Comparison of ENCODE assay signal across 14 cellular contexts in the genomic region with DNA sequence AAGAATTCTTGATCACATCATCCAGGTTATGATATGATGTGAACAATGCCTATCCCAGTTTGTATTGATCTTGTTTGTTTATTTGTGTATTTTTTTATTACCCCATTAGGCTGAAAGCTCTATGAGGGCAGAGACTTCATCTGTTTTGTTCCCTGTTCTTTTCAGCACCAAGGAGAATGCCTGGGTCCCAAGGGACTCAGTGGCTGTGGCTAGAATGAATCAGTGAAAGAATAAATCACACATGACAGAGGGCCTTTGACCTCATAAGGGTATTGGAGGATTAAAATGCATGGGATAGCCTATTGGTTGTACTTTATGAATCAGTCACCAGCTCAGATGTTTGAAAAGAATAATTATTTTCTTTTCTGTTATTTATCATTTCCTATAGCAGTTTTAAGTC.
"Had no signal": no experiment of that assay in that cellular context is flagged by ENCODE, and none has a peak within 500 bp of the region (broad histone marks: within the 10 kb centered on the region; RNA-seq: fewer than 3 reads in every experiment).

No MANE protein-coding gene starts in this region.

- H3K9me3 Mint-ChIP-seq: activated naive CD8-positive, alpha-beta T cell treated with anti-CD3 and anti-CD28 coated beads, Interleukin-2, amount 10 ng/mL, durations not matched to agents 7 days and 5 days; activated T-cell treated with anti-CD3 and anti-CD28 coated beads, Interleukin-2, amount 50 U/mL, for 4 hours had no signal

- H3K4me1 ChIP-seq: esophagus muscularis mucosa, gastroesophageal sphincter, parathyroid adenoma had no signal

- H3K36me3 Mint-ChIP-seq: activated CD8-positive, alpha-beta memory T cell treated with anti-CD3 and anti-CD28 coated beads, Interleukin-2, amount 10 ng/mL, durations not matched to agents 7 days and 5 days; activated naive CD8-positive, alpha-beta T cell treated with anti-CD3 and anti-CD28 coated beads, Interleukin-2, amount 10 ng/mL, durations not matched to agents 7 days and 5 days had no signal

- H3K36me3 ChIP-seq: esophagus muscularis mucosa, gastroesophageal sphincter, thoracic aorta had no signal

- H3K4me3 Mint-ChIP-seq: activated CD8-positive, alpha-beta memory T cell treated with anti-CD3 and anti-CD28 coated beads, Interleukin-2, amount 10 ng/mL, durations not matched to agents 7 days and 5 days; activated naive CD8-positive, alpha-beta T cell treated with anti-CD3 and anti-CD28 coated beads, Interleukin-2, amount 10 ng/mL, durations not matched to agents 7 days and 5 days; activated T-cell treated with anti-CD3 and anti-CD28 coated beads, Interleukin-2, amount 50 U/mL, for 4 hours; stimulated activated naive CD8-positive, alpha-beta T cell treated with anti-CD3 and anti-CD28 coated beads, Interleukin-15, amount 100 ng/mL, for 72 hours; T-helper 17 cell had no signal

- ATAC-seq: activated CD4-positive, CD25-positive, alpha-beta regulatory T cell treated with anti-CD3 and anti-CD28 coated beads, Interleukin-2, amount 50 U/mL, for 24 hours; activated CD8-positive, alpha-beta memory T cell treated with anti-CD3 and anti-CD28 coated beads, Interleukin-2, amount 10 ng/mL, durations not matched to agents 7 days and 5 days; activated T-cell treated with anti-CD3 and anti-CD28 coated beads, Interleukin-2, amount 50 U/mL, for 4 hours; gastroesophageal sphincter; stimulated activated naive CD8-positive, alpha-beta T cell treated with anti-CD3 and anti-CD28 coated beads, Interleukin-15, amount 100 ng/mL, for 72 hours; T-helper 17 cell had no signal

- H3K27ac ChIP-seq: esophagus muscularis mucosa, gastroesophageal sphincter, parathyroid adenoma, thoracic aorta had no signal

- H3K4me1 Mint-ChIP-seq: T-helper 17 cell had no signal

- DNase-seq: activated CD4-positive, alpha-beta T cell treated with anti-CD3 and anti-CD28 coated beads, Interleukin-2, amount 50 U/mL, for 48 hours; activated CD8-positive, alpha-beta memory T cell treated with anti-CD3 and anti-CD28 coated beads, Interleukin-2, amount 10 ng/mL, durations not matched to agents 7 days and 5 days; activated gamma-delta T cell; activated naive CD8-positive, alpha-beta T cell treated with anti-CD3 and anti-CD28 coated beads, Interleukin-2, amount 10 ng/mL, durations not matched to agents 7 days and 5 days; activated T-cell treated with anti-CD3 and anti-CD28 coated beads, Interleukin-2, amount 50 U/mL, for 4 hours; anterior cingulate cortex; stimulated activated CD4-positive, alpha-beta T cell treated with anti-CD3 and anti-CD28 coated beads, Interleukin-4, amount 100 ng/mL, for 24 hours; stimulated activated naive CD8-positive, alpha-beta T cell treated with anti-CD3 and anti-CD28 coated beads, Interleukin-15, amount 100 ng/mL, for 72 hours; T-helper 17 cell had no signal

- H3K79me2 ChIP-seq: parathyroid adenoma had no signal

- H2AFZ ChIP-seq: parathyroid adenoma had no signal

- H3K27me3 ChIP-seq: esophagus muscularis mucosa, gastroesophageal sphincter had no signal

- H3K9ac ChIP-seq: parathyroid adenoma had no signal

- H3K27ac Mint-ChIP-seq: activated CD8-positive, alpha-beta memory T cell treated with anti-CD3 and anti-CD28 coated beads, Interleukin-2, amount 10 ng/mL, durations not matched to agents 7 days and 5 days; activated naive CD8-positive, alpha-beta T cell treated with anti-CD3 and anti-CD28 coated beads, Interleukin-2, amount 10 ng/mL, durations not matched to agents 7 days and 5 days; stimulated activated naive CD8-positive, alpha-beta T cell treated with anti-CD3 and anti-CD28 coated beads, Interleukin-15, amount 100 ng/mL, for 72 hours; T-helper 17 cell had no signal

- H3K4me3 ChIP-seq: esophagus muscularis mucosa, gastroesophageal sphincter, thoracic aorta had no signal

- H3K9me3 ChIP-seq: esophagus muscularis mucosa, gastroesophageal sphincter, thoracic aorta had no signal
